Comparison of ENCODE assay signal across 8 cellular contexts in the genomic region with DNA sequence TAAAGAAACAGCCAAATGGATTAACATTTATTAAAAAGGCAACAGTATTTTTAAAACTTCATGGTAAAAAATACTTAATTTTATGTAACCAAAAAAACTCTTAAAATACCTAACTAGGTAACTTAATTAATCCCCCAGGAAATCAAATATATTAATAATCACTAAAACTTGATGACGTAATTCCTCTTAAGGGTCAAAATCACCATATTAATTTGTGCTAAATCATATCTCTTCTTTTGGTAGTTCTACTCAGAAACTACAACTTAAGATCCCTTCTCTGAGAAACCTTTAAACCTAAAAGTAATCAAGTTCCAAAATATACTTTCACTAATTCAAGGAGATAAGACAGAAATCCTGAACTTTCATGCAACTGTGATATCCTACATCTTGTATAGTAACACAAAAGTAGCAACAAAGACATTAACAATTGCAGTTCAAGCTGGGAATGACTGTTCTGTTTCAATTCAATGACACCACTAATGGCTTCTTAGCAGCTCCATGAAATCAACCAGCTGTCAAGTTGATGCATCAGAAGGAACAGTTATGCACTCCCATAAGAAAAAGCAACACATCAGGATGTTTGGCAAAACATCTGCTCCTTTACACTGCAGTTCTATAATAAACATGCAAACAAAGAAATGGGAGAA. TPM values are rescaled to one million over a fixed set of nuclear protein-coding genes. Genes with fewer than 3 reads are reported as not detected.
DNase-seq lines count a peak whose midpoint lies in the region; ATAC-seq, FAIRE-seq and TF ChIP-seq lines count a peak whose summit lies in the region.

No MANE protein-coding gene starts in this region.

- peaks cover 30% of the 10 kb centered on the region for H3K4me1 ChIP-seq in HEK293 (ENCODE audit: control insufficient read depth, insufficient read depth, low read length)

- TF ChIP-seq CTCF in HEK293 (tag by site-specific recombination; IDR thresholded peaks at IDR 0.05) (no peak), endothelial cell (IDR thresholded peaks at IDR 0.05; ENCODE audit: unreplicated experiment) (no peak)

- peak overlapping the region; percentile 7; the same call in 1 of the 2 replicates for H3K4me3 ChIP-seq in HEK293 (ENCODE audit: low read depth, low read length)

- H3K9me3 Mint-ChIP-seq in endothelial cell (ENCODE audit: unreplicated experiment) = no peaks in the 10 kb centered on the region
- H3K9me3 Mint-ChIP-seq in stimulated activated memory B cell treated with anti-CD40 and anti-IgM and Interleukin-4, amounts not matched to agents 10 μg/mL and 1 μg/mL and 100 μg/mL, for 72 hours = no peaks in the 10 kb centered on the region
- H3K9me3 Mint-ChIP-seq in activated CD4-positive, alpha-beta T cell treated with anti-CD3 and anti-CD28 coated beads, Interleukin-2, amount 10 ng/mL, durations not matched to agents 7 days and 5 days = no peaks in the 10 kb centered on the region

- DNase-seq in NCI-H524 (lab: John Stamatoyannopoulos, UW) (peak; percentile 47 to 83), endothelial cell (ENCODE audit: low spot score) (no peak), renal cortical epithelial cell (ENCODE audit: low read depth) (peak; percentile 63), GM19240 (ENCODE audit: insufficient read length, low spot score) (no peak), urothelium cell line (ENCODE audit: low spot score) (no peak)
- no peak for DNase-seq in activated CD4-positive, alpha-beta T cell treated with anti-CD3 and anti-CD28 coated beads, Interleukin-2, amount 10 ng/mL, durations not matched to agents 7 days and 5 days

- H3K27me3 Mint-ChIP-seq in endothelial cell (ENCODE audit: unreplicated experiment) = peaks cover 15% of the 10 kb centered on the region
- H3K27me3 Mint-ChIP-seq in stimulated activated memory B cell treated with anti-CD40 and anti-IgM and Interleukin-4, amounts not matched to agents 10 μg/mL and 1 μg/mL and 100 μg/mL, for 72 hours = no peaks in the 10 kb centered on the region
- peaks cover 24% of the 10 kb centered on the region for H3K27me3 Mint-ChIP-seq in activated CD4-positive, alpha-beta T cell treated with anti-CD3 and anti-CD28 coated beads, Interleukin-2, amount 10 ng/mL, durations not matched to agents 7 days and 5 days

- H3K27ac Mint-ChIP-seq in endothelial cell (ENCODE audit: unreplicated experiment) = peak overlapping the region; percentile 90
- no peak overlapping the region for H3K27ac Mint-ChIP-seq in stimulated activated memory B cell treated with anti-CD40 and anti-IgM and Interleukin-4, amounts not matched to agents 10 μg/mL and 1 μg/mL and 100 μg/mL, for 72 hours
- H3K27ac Mint-ChIP-seq in activated CD4-positive, alpha-beta T cell treated with anti-CD3 and anti-CD28 coated beads, Interleukin-2, amount 10 ng/mL, durations not matched to agents 7 days and 5 days = no peak overlapping the region

- peak overlapping the region; percentile 52 for H3K4me3 Mint-ChIP-seq in endothelial cell (ENCODE audit: unreplicated experiment)
- no peak overlapping the region for H3K4me3 Mint-ChIP-seq in stimulated activated memory B cell treated with anti-CD40 and anti-IgM and Interleukin-4, amounts not matched to agents 10 μg/mL and 1 μg/mL and 100 μg/mL, for 72 hours
- no peak overlapping the region for H3K4me3 Mint-ChIP-seq in activated CD4-positive, alpha-beta T cell treated with anti-CD3 and anti-CD28 coated beads, Interleukin-2, amount 10 ng/mL, durations not matched to agents 7 days and 5 days

- no peak for FAIRE-seq in urothelium cell line (lab: Jason Lieb, UNC)

- peaks cover 29% of the 10 kb centered on the region for H3K4me1 Mint-ChIP-seq in endothelial cell (ENCODE audit: unreplicated experiment)
- peaks cover 16% of the 10 kb centered on the region for H3K4me1 Mint-ChIP-seq in stimulated activated memory B cell treated with anti-CD40 and anti-IgM and Interleukin-4, amounts not matched to agents 10 μg/mL and 1 μg/mL and 100 μg/mL, for 72 hours
- peaks cover 14% of the 10 kb centered on the region for H3K4me1 Mint-ChIP-seq in activated CD4-positive, alpha-beta T cell treated with anti-CD3 and anti-CD28 coated beads, Interleukin-2, amount 10 ng/mL, durations not matched to agents 7 days and 5 days

- CTCF ChIA-PET in HEK293 (lab: Yijun Ruan, JAX) = no interaction called here
- CTCF ChIA-PET in activated CD4-positive, alpha-beta T cell treated with anti-CD3 and anti-CD28 coated beads, Interleukin-2, amount 10 ng/mL, durations not matched to agents 7 days and 5 days (lab: Charles Lee) = no interaction called here

- POLR2A ChIA-PET in HEK293 (lab: Yijun Ruan, JAX) = interaction anchor here (6.0 kb wide), 1 partner anchor 100 kb away, joined by 64 read pairs; a partner anchor contains a TSS
- POLR2A ChIA-PET in activated CD4-positive, alpha-beta T cell treated with anti-CD3 and anti-CD28 coated beads, Interleukin-2, amount 10 ng/mL, durations not matched to agents 7 days and 5 days (lab: Charles Lee) = no interaction called here

- peaks cover 9% of the 10 kb centered on the region for H3K36me3 Mint-ChIP-seq in endothelial cell (ENCODE audit: low read depth, unreplicated experiment)
- no peaks in the 10 kb centered on the region for H3K36me3 Mint-ChIP-seq in stimulated activated memory B cell treated with anti-CD40 and anti-IgM and Interleukin-4, amounts not matched to agents 10 μg/mL and 1 μg/mL and 100 μg/mL, for 72 hours
- H3K36me3 Mint-ChIP-seq in activated CD4-positive, alpha-beta T cell treated with anti-CD3 and anti-CD28 coated beads, Interleukin-2, amount 10 ng/mL, durations not matched to agents 7 days and 5 days (ENCODE audit: low read depth) = peaks cover 3% of the 10 kb centered on the region

- no peaks in the 10 kb centered on the region for H3K36me3 ChIP-seq in HEK293 (ENCODE audit: control insufficient read depth in 2 of 2, insufficient read depth in 1 of 2, low read length in 2 of 2)

- no peaks in the 10 kb centered on the region for H3K9me3 ChIP-seq in HEK293 (ENCODE audit: control insufficient read depth, insufficient read depth, low read depth, low read length)

- H3K27ac ChIP-seq in HEK293 (ENCODE audit: extremely low read depth, low read depth, low read length) = 0 out of 2 replicates have a peak overlapping the region, but pooled peaks have one; percentile 25

- no peak for ATAC-seq in stimulated activated memory B cell treated with anti-CD40 and anti-IgM and Interleukin-4, amounts not matched to agents 10 μg/mL and 1 μg/mL and 100 μg/mL, for 72 hours

TF ChIP-seq in HEK293, 187 proteins besides CTCF, POLR2A, EP300 and RAD21:
- TF ChIP-seq, protein P1, sequence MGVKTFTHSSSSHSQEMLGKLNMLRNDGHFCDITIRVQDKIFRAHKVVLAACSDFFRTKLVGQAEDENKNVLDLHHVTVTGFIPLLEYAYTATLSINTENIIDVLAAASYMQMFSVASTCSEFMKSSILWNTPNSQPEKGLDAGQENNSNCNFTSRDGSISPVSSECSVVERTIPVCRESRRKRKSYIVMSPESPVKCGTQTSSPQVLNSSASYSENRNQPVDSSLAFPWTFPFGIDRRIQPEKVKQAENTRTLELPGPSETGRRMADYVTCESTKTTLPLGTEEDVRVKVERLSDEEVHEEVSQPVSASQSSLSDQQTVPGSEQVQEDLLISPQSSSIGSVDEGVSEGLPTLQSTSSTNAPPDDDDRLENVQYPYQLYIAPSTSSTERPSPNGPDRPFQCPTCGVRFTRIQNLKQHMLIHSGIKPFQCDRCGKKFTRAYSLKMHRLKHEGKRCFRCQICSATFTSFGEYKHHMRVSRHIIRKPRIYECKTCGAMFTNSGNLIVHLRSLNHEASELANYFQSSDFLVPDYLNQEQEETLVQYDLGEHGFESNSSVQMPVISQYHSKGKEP (tag by site-specific recombination; IDR thresholded peaks at IDR 0.05) = peak; percentile 57; the same call in 1 of the 2 replicates
- TF ChIP-seq ZNF600 (tag by site-specific recombination; IDR thresholded peaks at IDR 0.05) (peak; percentile 50; the same call in 1 of the 2 replicates), ZNF791 (tag by site-specific recombination; IDR thresholded peaks at IDR 0.05) (no peak), ZNF548 (tag by site-specific recombination; IDR thresholded peaks at IDR 0.05) (no peak), KLF1 (tag by site-specific recombination; IDR thresholded peaks at IDR 0.05) (no peak), PRDM1 (tag by site-specific recombination; IDR thresholded peaks at IDR 0.05) (peak; percentile 25; the same call in 1 of the 2 replicates), FEZF1 (tag by site-specific recombination; IDR thresholded peaks at IDR 0.05) (peak; percentile 78), RBAK (tag by site-specific recombination; IDR thresholded peaks at IDR 0.05) (no peak), TRIM28 (IDR thresholded peaks at IDR 0.05; ENCODE audit: borderline replicate concordance, low read length) (0 out of 2 replicates have a peak, but pooled peaks have one; percentile 23)
- TF ChIP-seq, protein P2, sequence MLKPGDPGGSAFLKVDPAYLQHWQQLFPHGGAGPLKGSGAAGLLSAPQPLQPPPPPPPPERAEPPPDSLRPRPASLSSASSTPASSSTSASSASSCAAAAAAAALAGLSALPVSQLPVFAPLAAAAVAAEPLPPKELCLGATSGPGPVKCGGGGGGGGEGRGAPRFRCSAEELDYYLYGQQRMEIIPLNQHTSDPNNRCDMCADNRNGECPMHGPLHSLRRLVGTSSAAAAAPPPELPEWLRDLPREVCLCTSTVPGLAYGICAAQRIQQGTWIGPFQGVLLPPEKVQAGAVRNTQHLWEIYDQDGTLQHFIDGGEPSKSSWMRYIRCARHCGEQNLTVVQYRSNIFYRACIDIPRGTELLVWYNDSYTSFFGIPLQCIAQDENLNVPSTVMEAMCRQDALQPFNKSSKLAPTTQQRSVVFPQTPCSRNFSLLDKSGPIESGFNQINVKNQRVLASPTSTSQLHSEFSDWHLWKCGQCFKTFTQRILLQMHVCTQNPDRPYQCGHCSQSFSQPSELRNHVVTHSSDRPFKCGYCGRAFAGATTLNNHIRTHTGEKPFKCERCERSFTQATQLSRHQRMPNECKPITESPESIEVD (tag by site-specific recombination; IDR thresholded peaks at IDR 0.05) = peak; percentile 17; the same call in 1 of the 2 replicates

RNA-seq across cellular contexts. Expression of a gene that starts 4.0 kb away (rescaled TPM):
- total RNA-seq in endothelial cell (ENCODE audit: unreplicated experiment) (100 TPM), renal cortical epithelial cell (38.0 and 115 TPM in 2 replicates)
- total RNA-seq in activated CD4-positive, alpha-beta T cell treated with anti-CD3 and anti-CD28 coated beads, Interleukin-2, amount 10 ng/mL, durations not matched to agents 7 days and 5 days = 10 to 100 TPM; 11.3 to 13.0 TPM

Comparison
In these comparisons a context has a peak if more than half of its experiments do, and no peak if none do; other contexts are left out.
1. DNase-seq: peak in NCI-H524 (2 of 2) and renal cortical epithelial cell (single experiment); none in endothelial cell (single experiment), activated CD4-positive, alpha-beta T cell treated with anti-CD3 and anti-CD28 coated beads, Interleukin-2, amount 10 ng/mL, durations not matched to agents 7 days and 5 days (single experiment), GM19240 (single experiment) and urothelium cell line (single experiment).